2 cellular contexts compared by ENCODE assay signal in the genomic region with DNA sequence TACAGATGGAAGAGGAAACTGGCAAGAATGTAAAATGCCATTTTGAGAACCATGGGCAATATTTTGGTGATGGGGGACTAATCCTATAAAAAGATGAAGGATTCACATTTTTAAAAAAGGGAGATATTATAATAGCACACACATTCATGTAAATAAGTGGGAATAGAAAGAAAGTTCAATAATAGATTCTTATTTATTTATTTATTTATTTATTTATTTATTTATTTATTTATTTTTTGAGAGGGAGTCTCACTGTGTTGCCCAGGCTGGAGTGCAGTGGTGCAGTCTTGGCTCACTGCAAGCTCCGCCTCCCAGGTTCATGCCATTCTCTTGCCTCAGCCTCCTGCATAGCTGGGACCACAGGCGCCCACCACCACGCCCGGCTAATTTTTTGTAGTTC. TPM values are rescaled to one million over a fixed set of nuclear protein-coding genes. Genes with fewer than 3 reads are reported as not detected.
"Had no signal": no experiment of that assay in that cellular context is flagged by ENCODE, and none has a peak within 500 bp of the region (broad histone marks: within the 10 kb centered on the region; RNA-seq: fewer than 3 reads in every experiment).

No MANE protein-coding gene starts in this region.

RNA-seq across cellular contexts. Expression of a gene that starts 24.3 kb away (rescaled TPM):
- total RNA-seq: Right ventricle myocardium superior, RPMI7951 had no signal
